ENCODE assay signal across 24 cellular contexts in the genomic region with DNA sequence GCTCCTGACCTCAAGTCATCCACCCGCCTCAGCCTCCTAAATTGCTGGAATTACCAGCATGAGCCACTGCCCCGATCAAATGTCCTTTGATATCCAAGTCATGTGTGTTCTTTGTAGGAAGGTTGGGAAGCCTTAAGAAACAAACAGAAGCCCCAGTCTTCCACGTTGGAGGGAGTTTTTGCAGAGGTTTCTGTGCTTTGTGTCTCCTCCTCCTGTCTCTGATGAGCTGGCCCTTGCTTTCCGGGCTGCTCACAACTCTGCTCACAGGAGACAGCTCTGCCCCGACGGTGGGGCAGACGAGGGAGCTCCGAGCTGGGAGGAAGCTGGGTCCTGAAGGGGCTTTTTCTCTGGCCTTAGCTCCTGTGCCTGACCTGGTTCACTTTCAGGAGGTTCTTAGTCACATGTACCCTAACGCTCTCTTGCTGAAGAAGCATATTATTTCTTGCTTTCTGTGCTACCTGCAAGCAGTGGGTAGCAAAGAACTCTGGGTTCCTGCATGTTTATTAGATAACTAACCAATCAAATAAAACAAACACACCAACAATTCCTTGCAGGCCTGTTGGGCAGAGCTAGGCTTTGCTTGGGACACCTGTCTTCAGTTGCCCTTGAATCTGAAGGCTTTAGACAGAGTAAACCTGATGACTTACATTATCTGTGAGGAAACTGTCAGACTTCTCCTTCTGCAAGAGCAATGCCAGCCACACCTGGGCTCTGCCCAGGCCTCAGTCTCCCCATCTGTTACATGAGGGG. TPM values are rescaled to one million over a fixed set of nuclear protein-coding genes. Genes with fewer than 3 reads are reported as not detected.
DNase-seq lines count a peak whose midpoint lies in the region; ATAC-seq, FAIRE-seq and TF ChIP-seq lines count a peak whose summit lies in the region.
"Had no signal": no experiment of that assay in that cellular context is flagged by ENCODE, and none has a peak within 500 bp of the region (broad histone marks: within the 10 kb centered on the region; RNA-seq: fewer than 3 reads in every experiment).

No MANE protein-coding gene starts in this region.

- DNase-seq in HepG2 (ENCODE audit: low spot score): no peak
- DNase-seq in body of pancreas: no peak
- DNase-seq in upper lobe of left lung: no peak
- DNase-seq in caudate nucleus (lab: John Stamatoyannopoulos, UW): no peak
- DNase-seq: activated CD4-positive, alpha-beta T cell treated with anti-CD3 and anti-CD28 coated beads for 1 hour; activated CD8-positive, alpha-beta T cell treated with anti-CD3 and anti-CD28 coated beads, Interleukin-2, amount 10 ng/mL, durations not matched to agents 7 days and 5 days; activated T-cell treated with anti-CD3 and anti-CD28 coated beads for 4 hours; CD8-positive, alpha-beta memory T cell; central memory CD4-positive, alpha-beta T cell; dermis blood vessel endothelial cell; DMS153; NCI-H1105; NCI-H2029 treated with DMSO at 0.1 percent for 48 hours; NCI-H2227 treated with DMSO at 0.1 percent for 48 hours; nucleus accumbens; SK-N-SH had no signal

- FAIRE-seq in HepG2 (lab: Jason Lieb, UNC): no peak
- FAIRE-seq: GM12892 had no signal

- TF ChIP-seq CTCF in liver (IDR thresholded peaks at IDR 0.05; ENCODE audit: low read depth, low read length, missing input control): no peak
- no peak for TF ChIP-seq CTCF in HepG2 (CRISPR knock-in tag; IDR thresholded peaks at IDR 0.05)
- TF ChIP-seq CTCF in body of pancreas (IDR thresholded peaks at IDR 0.05): no peak
- no peak for TF ChIP-seq CTCF in upper lobe of left lung (IDR thresholded peaks at IDR 0.05)

- no peaks in the 10 kb centered on the region for H3K36me3 ChIP-seq in liver (ENCODE audit: control insufficient read depth in 4 of 4, insufficient read depth in 3 of 4, low read depth in 1 of 4, low read length in 3 of 4)
- no peaks in the 10 kb centered on the region for H3K36me3 ChIP-seq in HepG2 (replicated peaks in 1 of 2; ENCODE audit: control insufficient read depth in 1 of 2, insufficient read depth in 2 of 2, low read length in 2 of 2)
- no peaks in the 10 kb centered on the region for H3K36me3 ChIP-seq in body of pancreas (replicated peaks in 1 of 2; ENCODE audit: insufficient read depth in 1 of 2, low read depth in 2 of 2)
- H3K36me3 ChIP-seq in mesodermal cell (ENCODE audit: control insufficient read depth, insufficient read depth, low read length): no peaks in the 10 kb centered on the region
- no peaks in the 10 kb centered on the region for H3K36me3 ChIP-seq in upper lobe of left lung
- H3K36me3 ChIP-seq: gastroesophageal sphincter, tibial nerve had no signal

- H3K27me3 ChIP-seq in liver (ENCODE audit: control insufficient read depth in 4 of 4, insufficient read depth in 4 of 4, low read length in 3 of 4) (no peaks in the 10 kb centered on the region), HepG2 (ENCODE audit: control insufficient read depth in 1 of 2, insufficient read depth in 2 of 2, low read length in 2 of 2) (peaks cover 0 to 7% of the 10 kb centered on the region in 2 experiments; a peak in 1 of 5 replicates), body of pancreas (no peaks in the 10 kb centered on the region), upper lobe of left lung (no peaks in the 10 kb centered on the region)
- H3K27me3 ChIP-seq: gastroesophageal sphincter, tibial nerve had no signal

- H3K79me2 ChIP-seq in HepG2 (ENCODE audit: insufficient read depth, low read length): no peaks in the 10 kb centered on the region

- 58% methylated on average over 9 of the region's 9 CpGs for WGBS in liver
- WGBS in HepG2 (ENCODE audit: low lambda C conversion rate): 49% methylated on average over 5 of the region's 9 CpGs
- 67 to 77% methylated on average over 8 to 9 of the region's 9 CpGs for WGBS in body of pancreas, 2 donors
- WGBS in mesodermal cell (ENCODE audit: insufficient coverage in 2 of 2), 2 experiments: 42 to 62% methylated on average over 7 of the region's 9 CpGs
- WGBS in upper lobe of left lung, 2 donors: 68 to 74% methylated on average over 8 to 9 of the region's 9 CpGs

- BruUV-seq in HepG2 (replicated peaks; lab: Mats Ljungman, UMichigan): no TSS peak

- H3K4me1 ChIP-seq in liver (ENCODE audit: control insufficient read depth in 4 of 4, insufficient read depth in 4 of 4, low read length in 3 of 4) (peaks cover 30 to 87% (median 71%) of the 10 kb centered on the region in 4 donors), HepG2 (ENCODE audit: insufficient read depth, low read length) (peaks cover 63% of the 10 kb centered on the region), body of pancreas (peaks cover 14% of the 10 kb centered on the region), mesodermal cell (ENCODE audit: control insufficient read depth, insufficient read depth, low read length, poor library complexity, severe bottlenecking) (peaks cover 52% of the 10 kb centered on the region), upper lobe of left lung (peaks cover 21 to 66% (median 31%) of the 10 kb centered on the region in 4 donors)

- H3K9me3 ChIP-seq in liver (ENCODE audit: control insufficient read depth in 4 of 4, low read length in 3 of 4): no peaks in the 10 kb centered on the region
- H3K9me3 ChIP-seq in HepG2 (ENCODE audit: low read length): no peaks in the 10 kb centered on the region
- H3K9me3 ChIP-seq in body of pancreas: no peaks in the 10 kb centered on the region
- no peaks in the 10 kb centered on the region for H3K9me3 ChIP-seq in mesodermal cell (ENCODE audit: control insufficient read depth, low read length)
- no peaks in the 10 kb centered on the region for H3K9me3 ChIP-seq in upper lobe of left lung
- H3K9me3 ChIP-seq: gastroesophageal sphincter, SK-N-SH, tibial nerve had no signal

- ATAC-seq in HepG2: no peak
- ATAC-seq in body of pancreas: peak; percentile 36
- no peak for ATAC-seq in upper lobe of left lung (ENCODE audit: low FRiP score in 2 of 2)
- ATAC-seq in GM21390 (IDR thresholded peaks at IDR 0.05; ENCODE audit: unreplicated experiment): no peak
- ATAC-seq in GM19324 (IDR thresholded peaks at IDR 0.05; ENCODE audit: low FRiP score, unreplicated experiment): no peak
- ATAC-seq: activated CD8-positive, alpha-beta T cell treated with anti-CD3 and anti-CD28 coated beads, Interleukin-2, amount 10 ng/mL, durations not matched to agents 7 days and 5 days; gastroesophageal sphincter had no signal

- H3K4me3 ChIP-seq in liver (ENCODE audit: low read depth in 1 of 3, low read length in 3 of 3) (no peak overlapping the region), HepG2 (replicated peaks in 1 of 3; ENCODE audit: insufficient read depth in 1 of 3, low read depth in 2 of 3, low read length in 3 of 3) (no peak overlapping the region), body of pancreas (no peak overlapping the region), mesodermal cell (ENCODE audit: extremely low read depth, insufficient read depth, low read length, poor library complexity, severe bottlenecking) (no peak overlapping the region), upper lobe of left lung (no peak overlapping the region)
- H3K4me3 ChIP-seq: gastroesophageal sphincter, lung, tibial nerve had no signal

- in situ Hi-C loops in HepG2 (cut with HindIII; ENCODE audit: extremely low pct_ligation_motif_present, low pct_unique_long_range_greater_than_20kb): no loop called here

- no peaks in the 10 kb centered on the region for H4K20me1 ChIP-seq in HepG2 (ENCODE audit: insufficient read depth, low read length)

- no peak overlapping the region; the same call in 1 of the 2 replicates for H3K4me2 ChIP-seq in HepG2 (ENCODE audit: low read depth, low read length)
- H3K4me2 ChIP-seq: SK-N-SH had no signal

- intact Hi-C loops in HepG2 (cut with micrococcal nuclease; ENCODE audit: unreplicated experiment) (no loop called here), body of pancreas (cut with DNase I) (no loop called here)

- no peak overlapping the region for H2AFZ ChIP-seq in HepG2 (ENCODE audit: low read length)

- peak overlapping the region in 1 of 2 donors; percentile 32 for H3K9ac ChIP-seq in liver (ENCODE audit: low read depth in 1 of 2, low read length in 2 of 2)
- no peak overlapping the region for H3K9ac ChIP-seq in HepG2 (ENCODE audit: insufficient read depth, low read depth, low read length)
- H3K9ac ChIP-seq: SK-N-SH had no signal

- CTCF ChIA-PET in HepG2 (lab: Yijun Ruan, JAX; ENCODE audit: low intra/inter-chr PET ratio, low total read pairs): no interaction called here

- TF ChIP-seq POLR2A in HepG2 (IDR thresholded peaks at IDR 0.05; ENCODE audit: insufficient read depth in 1 of 2, low read depth in 2 of 2, low read length in 2 of 2) (no peak), body of pancreas (IDR thresholded peaks at IDR 0.05) (no peak), upper lobe of left lung (IDR thresholded peaks at IDR 0.05) (no peak)

- POLR2A ChIA-PET in HepG2 (lab: Yijun Ruan, JAX): no interaction called here

- TF ChIP-seq EP300 in HepG2 (IDR thresholded peaks at IDR 0.05; ENCODE audit: low read depth in 2 of 2, low read length in 2 of 2) (no peak), HepG2 (CRISPR knock-in tag; IDR thresholded peaks at IDR 0.05; ENCODE audit: borderline replicate concordance) (no peak), upper lobe of left lung (IDR thresholded peaks at IDR 0.05) (no peak)

- TF ChIP-seq RAD21 in liver (IDR thresholded peaks at IDR 0.05) (no peak), HepG2 (CRISPR knock-in tag; IDR thresholded peaks at IDR 0.05) (no peak)

- H3K27ac ChIP-seq in liver (ENCODE audit: low read depth in 1 of 2, low read length in 2 of 2) (peak overlapping the region; percentile 63 to 75), HepG2 (ENCODE audit: extremely low read length, insufficient read depth, low read length) (no peak overlapping the region), body of pancreas (no peak overlapping the region), mesodermal cell (ENCODE audit: low read depth, low read length, severe bottlenecking) (peak overlapping the region; percentile 41), upper lobe of left lung (peak overlapping the region; percentile 57 to 89 (median 77)), caudate nucleus (ENCODE audit: low read depth, low read length) (no peak overlapping the region)
- H3K27ac ChIP-seq: gastroesophageal sphincter had no signal

RNA-seq across cellular contexts. Expression of gene SMAD6, which starts 52.6 kb away (rescaled TPM):
- 10 to 100 TPM; 14.1 to 15.1 TPM for total RNA-seq in liver
- 1 to 10 TPM; 1.2 to 7.9 TPM for polyA plus RNA-seq in liver
- 2.6 and 4.4 TPM in 2 replicates for total RNA-seq in HepG2 (2016; rRNA removed; fragmentation: Illumina TruSeq; extraction: Trizol)
- 0.79 and 0.91 TPM in 2 replicates for total RNA-seq in HepG2 (2016; cell fraction: cytosol; rRNA removed; fragmentation: Illumina TruSeq; extraction: Trizol; ENCODE audit: low read depth)
- 2.3 and 4.5 TPM in 2 replicates for total RNA-seq in HepG2 (2016; cell fraction: insoluble cytoplasmic fraction; rRNA removed; fragmentation: Illumina TruSeq; extraction: Trizol)
- 2.0 and 2.2 TPM in 2 replicates for total RNA-seq in HepG2 (2016; cell fraction: membrane; rRNA removed; fragmentation: Illumina TruSeq; extraction: Trizol)
- total RNA-seq in HepG2 (2016; cell fraction: nucleus; rRNA removed; fragmentation: Illumina TruSeq; extraction: Trizol): 7.0 and 9.1 TPM in 2 replicates
- 3.1 and 3.3 TPM in 2 replicates for polyA plus RNA-seq in HepG2 (2011; rRNA removed)
- polyA plus RNA-seq in HepG2 (2011; cell fraction: cytosol; rRNA removed): 1.3 and 2.9 TPM in 2 replicates
- 6.7 and 14.1 TPM in 2 replicates for polyA plus RNA-seq in HepG2 (2011; cell fraction: nucleus; rRNA removed)
- polyA plus RNA-seq in HepG2 (2012): 3.3 and 3.9 TPM in 2 replicates
- 1.1 and 2.0 TPM in 2 replicates for polyA plus RNA-seq in HepG2 (2016; cell fraction: cytosol; fragmentation: Illumina TruSeq; extraction: Trizol; ENCODE audit: low read depth)
- 2.3 and 2.9 TPM in 2 replicates for polyA plus RNA-seq in HepG2 (2016; cell fraction: insoluble cytoplasmic fraction; fragmentation: Illumina TruSeq; extraction: Trizol; ENCODE audit: low read depth)
- polyA plus RNA-seq in HepG2 (2016; cell fraction: membrane; fragmentation: Illumina TruSeq; extraction: Trizol; ENCODE audit: low read depth): 1.5 and 2.1 TPM in 2 replicates
- 7.1 and 8.1 TPM in 2 replicates for polyA plus RNA-seq in HepG2 (2016; cell fraction: nucleus; fragmentation: Illumina TruSeq; extraction: Trizol; ENCODE audit: insufficient read depth, low read depth)
- 19.3 and 109 TPM in 2 replicates for polyA minus RNA-seq in HepG2 (2011; rRNA and poly(A)+ RNA removed; ENCODE audit: low replicate concordance)
- 5.3 and 5.6 TPM in 2 replicates for polyA minus RNA-seq in HepG2 (2011; cell fraction: cytosol; rRNA and poly(A)+ RNA removed)
- polyA minus RNA-seq in HepG2 (2011; cell fraction: nucleus; rRNA and poly(A)+ RNA removed): 11.7 and 25.1 TPM in 2 replicates
- total RNA-seq in body of pancreas: 10 to 100 TPM; 14.0 to 25.4 TPM
- polyA plus RNA-seq in mesodermal cell (2013, experiment 1 of 2): 111 TPM
- polyA plus RNA-seq in mesodermal cell (2013, experiment 2 of 2): 96.8 TPM
- total RNA-seq in upper lobe of left lung: 100 to 1,000 TPM in 3 of 6 donors, 10 to 100 TPM in 3; 76.6 to 377 (median 102) TPM
- polyA plus RNA-seq: CD8-positive, alpha-beta memory T cell had no signal

Comparison
In these comparisons a context has a peak if more than half of its experiments do, and no peak if none do; other contexts are left out.
1. H3K27ac ChIP-seq: peak in liver (2 of 2), mesodermal cell (single experiment) and upper lobe of left lung (4 of 4); none in HepG2 (single experiment), body of pancreas (0 of 4) and caudate nucleus (single experiment).